11 cellular contexts compared by ENCODE assay signal in the genomic region with DNA sequence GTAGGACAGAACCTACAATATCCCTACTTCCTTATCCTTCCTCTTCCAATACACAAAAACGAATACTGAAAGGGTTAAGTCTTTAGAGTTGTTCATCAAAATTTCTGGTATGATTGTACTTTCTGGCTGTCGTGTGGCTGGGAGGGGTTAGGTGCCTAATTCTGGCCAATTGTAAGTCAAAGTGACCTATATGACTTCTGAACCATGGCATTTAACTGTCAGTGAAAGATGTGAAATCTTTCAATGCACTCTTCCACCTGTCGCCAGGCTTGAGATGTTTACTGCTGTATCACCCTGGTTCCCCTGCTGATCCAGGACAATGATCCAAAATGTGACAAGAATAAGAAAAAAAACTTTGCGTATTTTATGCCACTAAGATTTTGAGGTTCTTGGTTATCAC. TPM values are rescaled to one million over a fixed set of nuclear protein-coding genes. Genes with fewer than 3 reads are reported as not detected.
A peak's percentile ranks its signal among the peaks of the same experiment; 100 is the strongest.
DNase-seq lines count a peak whose midpoint lies in the region; ATAC-seq, FAIRE-seq and TF ChIP-seq lines count a peak whose summit lies in the region.
"Had no signal": no experiment of that assay in that cellular context is flagged by ENCODE, and none has a peak within 500 bp of the region (broad histone marks: within the 10 kb centered on the region; RNA-seq: fewer than 3 reads in every experiment).

No MANE protein-coding gene starts in this region.

- no peak for TF ChIP-seq POLR2A in GM12892 (IDR thresholded peaks at IDR 0.05; ENCODE audit: low read depth, low read length)

- no peaks in the 10 kb centered on the region for H3K36me3 ChIP-seq in hepatocyte (replicated peaks; ENCODE audit: insufficient read depth, low read depth)
- H3K36me3 ChIP-seq in heart right ventricle = peaks cover 0 to 10% (median 0%) of the 10 kb centered on the region in 9 donors

- no peak overlapping the region for H3K27ac ChIP-seq in hepatocyte
- no peak overlapping the region for H3K27ac ChIP-seq in heart right ventricle

- intact Hi-C loops in heart right ventricle (cut with DNase I) (no loop called here), cardiac septum (cut with DNase I) (no loop called here)

- H4K20me1 ChIP-seq in hepatocyte (ENCODE audit: insufficient read depth, poor library complexity, severe bottlenecking) = peaks cover 99% of the 10 kb centered on the region

- TF ChIP-seq CTCF in hepatocyte (IDR thresholded peaks at IDR 0.05; ENCODE audit: poor library complexity) (no peak), heart right ventricle (IDR thresholded peaks at IDR 0.05) (no peak)

- ATAC-seq in GM19463 (IDR thresholded peaks at IDR 0.05; ENCODE audit: unreplicated experiment) (peak; percentile 60), HG03066 (IDR thresholded peaks at IDR 0.05; ENCODE audit: low read depth, unreplicated experiment) (peak; percentile 72), heart right ventricle (no peak)

- FAIRE-seq in GM12892 (lab: Jason Lieb, UNC) = peak; percentile 50
- FAIRE-seq: bronchial epithelial cell had no signal

- H3K4me1 ChIP-seq in hepatocyte (ENCODE audit: insufficient read depth) (peaks cover 20% of the 10 kb centered on the region), heart right ventricle (peaks cover 12 to 100% (median 88%) of the 10 kb centered on the region in 9 donors)

- no peak overlapping the region for H2AFZ ChIP-seq in hepatocyte

- WGBS in hepatocyte (ENCODE audit: low lambda C conversion rate, missing lambda C conversion rate) = 82% methylated on average over 4 of the region's 4 CpGs
- WGBS in heart right ventricle, 2 donors = 41 to 53% methylated on average over 4 of the region's 4 CpGs

- H3K4me3 ChIP-seq in hepatocyte (no peak overlapping the region), heart right ventricle (no peak overlapping the region)

- DNase-seq in GM12892 (ENCODE audit: insufficient read length) = no peak
- DNase-seq in hepatocyte (ENCODE audit: low spot score) = no peak
- DNase-seq in central memory CD4-positive, alpha-beta T cell = no peak
- no peak for DNase-seq in heart right ventricle
- no peak for DNase-seq in cardiac septum (ENCODE audit: low spot score)
- DNase-seq in HuH-7.5 (ENCODE audit: low spot score) = no peak
- DNase-seq: activated CD4-positive, alpha-beta T cell treated with anti-CD3 and anti-CD28 coated beads, Interleukin-2, amount 50 U/mL, for 4 hours; NCI-H1930 had no signal

- H3K9me2 ChIP-seq in hepatocyte (replicated peaks; ENCODE audit: insufficient read depth) = no peaks in the 10 kb centered on the region

- H3K9me3 ChIP-seq in hepatocyte (ENCODE audit: low read depth) (no peaks in the 10 kb centered on the region), heart right ventricle (no peaks in the 10 kb centered on the region)

- peaks cover 100% of the 10 kb centered on the region for H3K79me2 ChIP-seq in hepatocyte

- peak overlapping the region; percentile 7 for H3K4me2 ChIP-seq in hepatocyte

- H3K27me3 ChIP-seq in hepatocyte (no peaks in the 10 kb centered on the region), heart right ventricle (no peaks in the 10 kb centered on the region)

RNA-seq across cellular contexts. Expression of a gene that starts 20.8 kb away (rescaled TPM):
- 19.4 TPM for polyA plus RNA-seq in GM12892 (2012; ENCODE audit: missing spikeins)
- total RNA-seq in hepatocyte (31.4 and 36.3 TPM in 2 replicates), heart right ventricle (10 to 100 TPM; 16.3 to 25.4 (median 19.5) TPM), cardiac septum (27.1 TPM)
- polyA plus RNA-seq in hepatocyte (19.4 and 19.8 TPM in 2 replicates), heart right ventricle (10 to 100 TPM in 1 of 2 donors, 1 to 10 TPM in 1; 8.4 to 18.8 TPM)

Comparison
In these comparisons a context has a peak if more than half of its experiments do, and no peak if none do; other contexts are left out.
1. ATAC-seq: peak in GM19463 (single experiment) and HG03066 (single experiment); none in heart right ventricle (0 of 8).